8 cellular contexts compared by ENCODE assay signal in the genomic region with DNA sequence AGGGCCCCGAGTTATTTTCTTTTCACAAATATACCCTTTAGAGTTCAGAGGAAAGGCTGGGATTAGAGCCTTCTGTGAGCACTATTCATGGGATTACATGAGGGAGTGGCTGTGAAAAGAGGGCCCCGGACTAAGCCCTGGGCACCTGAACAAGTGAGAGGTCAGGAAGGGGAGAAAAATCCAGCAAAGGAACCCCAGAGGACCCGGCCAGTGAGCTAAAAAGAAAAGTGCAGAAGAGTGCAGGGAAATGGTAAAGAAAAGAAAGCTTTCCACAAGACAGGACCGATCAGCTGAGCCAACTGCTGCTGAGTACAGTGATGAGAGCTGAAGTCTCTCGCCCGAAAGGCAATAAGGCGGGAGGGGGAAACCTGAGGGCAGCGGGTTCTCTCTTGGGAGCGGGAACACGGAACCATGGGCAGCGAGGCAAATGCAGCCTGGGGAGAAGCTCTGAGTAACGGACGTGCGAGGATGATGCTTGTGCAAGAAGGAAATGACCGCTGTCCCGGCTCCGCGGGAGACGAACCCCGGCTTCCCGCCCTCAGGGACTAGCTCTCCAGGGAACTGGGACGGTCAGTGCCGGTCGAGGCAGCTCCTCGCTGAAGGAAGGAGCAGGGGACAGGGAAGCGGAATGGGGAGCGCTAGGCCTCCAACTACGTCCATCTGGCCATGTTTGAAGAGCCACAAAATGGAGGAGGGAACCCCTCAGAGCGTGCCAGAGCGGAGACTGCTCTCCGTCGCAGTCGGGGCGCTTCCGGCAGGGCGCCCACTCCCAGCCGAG. TPM values are rescaled to one million over a fixed set of nuclear protein-coding genes. Genes with fewer than 3 reads are reported as not detected.
DNase-seq lines count a peak whose midpoint lies in the region; ATAC-seq and TF ChIP-seq lines count a peak whose summit lies in the region.

No MANE protein-coding gene starts in this region.

- dilution Hi-C loops in mammary epithelial cell (cut with HindIII; ENCODE audit: low sequenced_read_pairs): loop anchor here (5.0 kb wide), 2 partner anchors 69 to 104 kb away; partner anchors contain the start of gene SLC47A2

- H3K9me3 ChIP-seq in mammary epithelial cell (replicated peaks; ENCODE audit: insufficient read depth, low read length): no peaks in the 10 kb centered on the region
- H3K9me3 ChIP-seq in gastrocnemius medialis: no peaks in the 10 kb centered on the region

- CTCF ChIA-PET in mammary epithelial cell (lab: Charles Lee; ENCODE audit: low non-redundant PET): interaction anchor here (1.3 kb wide), 1 partner anchor 114 kb away, joined by 7 read pairs; no protein-coding TSS in a partner anchor

- peaks cover 42% of the 10 kb centered on the region for H3K79me2 ChIP-seq in mammary epithelial cell (ENCODE audit: insufficient read depth, low read length)

- H3K27ac ChIP-seq in mammary epithelial cell (ENCODE audit: insufficient read depth, low read depth, low read length): peak overlapping the region; percentile 72
- H3K27ac ChIP-seq in gastrocnemius medialis: peak overlapping the region; percentile 92 to 97 (median 96)

- BruUV-seq in mammary epithelial cell (replicated peaks; lab: Mats Ljungman, UMichigan): TSS peak; percentile 68

- no peak for TF ChIP-seq CTCF in LNCaP clone FGC (IDR thresholded peaks at IDR 0.05; ENCODE audit: control insufficient read depth, extremely low read depth, insufficient read depth)
- no peak for TF ChIP-seq CTCF in mammary epithelial cell (conservative IDR thresholded peaks at IDR 0.05 in 1 of 2, IDR thresholded peaks at IDR 0.05 in 1 of 2; ENCODE audit: extremely low read depth in 1 of 2, insufficient read depth in 1 of 2, low read depth in 1 of 2, low read length in 2 of 2)
- no peak for TF ChIP-seq CTCF in gastrocnemius medialis (IDR thresholded peaks at IDR 0.05 in 4 of 5, conservative IDR thresholded peaks at IDR 0.05 in 1 of 5)

- DNase-seq in GDM1 (lab: John Stamatoyannopoulos, UW) (peak; percentile 27), LNCaP clone FGC (ENCODE audit: low read depth) (no peak), T follicular helper cell (ENCODE audit: low read depth) (peak; percentile 3), mammary epithelial cell (peak; percentile 68), iPS-NIHi11 (ENCODE audit: low spot score) (peak; percentile 46), gastrocnemius medialis (peak; percentile 56 to 71), COLO829 (ENCODE audit: low spot score) (no peak)

- WGBS in mammary epithelial cell (ENCODE audit: low coverage, missing lambda C conversion rate): under 1% methylated on average over 11 of the region's 37 CpGs

- H4K20me1 ChIP-seq in mammary epithelial cell (ENCODE audit: insufficient read depth, low read length): no peaks in the 10 kb centered on the region

- peak; percentile 13 for ATAC-seq in GM21825 (IDR thresholded peaks at IDR 0.05; ENCODE audit: unreplicated experiment)
- ATAC-seq in gastrocnemius medialis: peak; percentile 53 to 57

- in situ Hi-C loops in mammary epithelial cell (cut with MboI; ENCODE audit: low sequenced_read_pairs in 2 of 2): no loop called here
- in situ Hi-C loops in gastrocnemius medialis (cut with MboI; ENCODE audit: low sequenced_read_pairs in 4 of 4): loop anchor here (5.0 to 25.0 kb wide), 5 partner anchors 114 to 286 kb away; partner anchors contain the start of gene B9D1 (in 1 of the 4)

- H3K36me3 ChIP-seq in mammary epithelial cell (ENCODE audit: insufficient read depth, low read length) (no peaks in the 10 kb centered on the region), gastrocnemius medialis (peaks cover 0 to 6% of the 10 kb centered on the region in 2 donors)

- H3K4me2 ChIP-seq in mammary epithelial cell (ENCODE audit: insufficient read depth, low read depth, low read length): peak overlapping the region; percentile 99

- intact Hi-C loops in mammary epithelial cell (cut with micrococcal nuclease) (loop anchor here (1.0 to 10.0 kb wide), 5 partner anchors 71 to 283 kb away; partner anchors contain the start of gene B9D1), gastrocnemius medialis (cut with DNase I; ENCODE audit: low total_unique reads) (loop anchor here (1.0 to 5.0 kb wide), 6 partner anchors 80 to 286 kb away; partner anchors contain the start of genes B9D1 and MAPK7)

- peaks cover 40% of the 10 kb centered on the region for H3K4me1 ChIP-seq in mammary epithelial cell (ENCODE audit: insufficient read depth, low read length)
- peaks cover 50 to 52% of the 10 kb centered on the region in 2 donors for H3K4me1 ChIP-seq in gastrocnemius medialis

- H2AFZ ChIP-seq in mammary epithelial cell (ENCODE audit: low read depth, low read length): peak overlapping the region; percentile 97

- no peak for TF ChIP-seq POLR2A in gastrocnemius medialis (IDR thresholded peaks at IDR 0.05)

- H3K4me3 ChIP-seq in LNCaP clone FGC (ENCODE audit: low read depth, low read length): peak overlapping the region; percentile 77
- peak overlapping the region; percentile 78 to 94 (median 84) for H3K4me3 ChIP-seq in mammary epithelial cell (replicated peaks in 1 of 3; ENCODE audit: insufficient read depth in 1 of 3, low read depth in 2 of 3, low read length in 3 of 3)
- H3K4me3 ChIP-seq in gastrocnemius medialis: peak overlapping the region; percentile 75 to 93 (median 84)

- no peaks in the 10 kb centered on the region for H3K27me3 ChIP-seq in mammary epithelial cell (ENCODE audit: insufficient read depth, low read length)
- no peaks in the 10 kb centered on the region for H3K27me3 ChIP-seq in gastrocnemius medialis

- H3K9ac ChIP-seq in mammary epithelial cell (ENCODE audit: insufficient read depth, low read length): peak overlapping the region; percentile 77

RNA-seq across cellular contexts. Expression of gene ALDH3A2, which starts 0.7 kb away (rescaled TPM):
- 100 to 1,000 TPM in 1 of 2 donors, 10 to 100 TPM in 1; 59.5 to 212 TPM for total RNA-seq in mammary epithelial cell
- polyA plus RNA-seq in mammary epithelial cell: 70.0 TPM
- polyA minus RNA-seq in mammary epithelial cell: 158 TPM
- total RNA-seq in gastrocnemius medialis: 100 to 1,000 TPM in 2 of 4 donors, 10 to 100 TPM in 2; 87.6 to 117 (median 98.2) TPM

Comparison
In these comparisons a context has a peak if more than half of its experiments do, and no peak if none do; other contexts are left out.
1. DNase-seq: peak in GDM1 (single experiment), T follicular helper cell (single experiment), mammary epithelial cell (single experiment), iPS-NIHi11 (single experiment) and gastrocnemius medialis (2 of 2); none in LNCaP clone FGC (single experiment) and COLO829 (single experiment).
2. in situ Hi-C loops: an anchor here in gastrocnemius medialis (5.0 to 25.0 kb wide); none called in mammary epithelial cell.
3. Peak in every context shown above with its lines, with median percentiles within 50 percentile points of each other: H3K4me3 ChIP-seq.